1 cellular context compared by ENCODE assay signal in the genomic region with DNA sequence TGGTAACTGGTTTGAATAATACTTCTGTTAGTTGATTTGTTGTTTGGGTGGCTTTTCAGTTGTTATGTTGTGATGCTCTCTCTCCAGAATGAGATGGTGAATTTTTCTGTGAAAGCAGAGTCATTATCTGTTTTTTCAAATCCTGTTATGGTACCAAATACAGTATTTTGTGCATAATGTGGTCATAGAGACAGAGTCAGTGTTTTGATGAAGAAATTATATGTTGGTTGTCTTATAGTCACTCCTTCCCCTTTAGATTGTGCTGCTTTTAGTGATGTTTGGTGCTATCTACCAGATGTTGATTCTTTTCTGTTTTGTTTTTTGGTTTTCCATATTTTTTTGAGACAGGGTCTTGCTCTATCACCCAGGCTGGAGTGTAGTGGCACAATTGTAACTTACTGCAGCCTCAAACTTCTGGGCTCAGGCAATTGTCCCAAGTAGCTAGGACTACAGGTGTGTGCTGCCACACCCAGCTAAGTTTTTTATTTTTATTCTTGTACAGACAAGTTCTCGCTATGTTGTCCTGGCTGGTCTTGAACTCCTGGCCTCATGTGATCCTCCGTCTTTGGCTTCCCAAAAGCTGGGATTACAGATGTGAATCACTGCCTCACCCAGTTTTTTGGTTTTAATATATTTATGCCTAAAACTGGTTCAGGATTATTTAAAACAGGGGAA.
TF ChIP-seq lines count a peak whose summit lies in the region.

No MANE protein-coding gene starts in this region.

TF ChIP-seq in K562, 482 proteins besides CTCF, POLR2A, EP300 and RAD21:
- TF ChIP-seq MAFK (IDR thresholded peaks at IDR 0.05; ENCODE audit: low read length) = no peak
- 0 out of 2 replicates have a peak, but pooled peaks have one; percentile 24 for TF ChIP-seq PHB2 (IDR thresholded peaks at IDR 0.05; ENCODE audit: low read depth)
